In genomic region chr19:10566408-10566657, GRCh38 we compare ENCODE assay signal across 8 cellular contexts. TPM values are rescaled to one million over a fixed set of nuclear protein-coding genes. Genes with fewer than 3 reads are reported as not detected.
DNase-seq lines count a peak whose midpoint lies in the region; ATAC-seq and TF ChIP-seq lines count a peak whose summit lies in the region.

No MANE protein-coding gene starts in this region.

- H3K27ac Mint-ChIP-seq in Calu3 (ENCODE audit: unreplicated experiment): peak overlapping the region; percentile 38

- H3K9me3 Mint-ChIP-seq in Calu3 (ENCODE audit: low read depth, unreplicated experiment): no peaks in the 10 kb centered on the region

- 8% methylated on average over 4 of the region's 4 CpGs for WGBS in esophagus muscularis mucosa
- WGBS in prostate gland: 12% methylated on average over 4 of the region's 4 CpGs

- CTCF ChIA-PET in Calu3 (lab: Charles Lee): no interaction called here

- DNase-seq in Calu3 (no peak), SJCRH30 (no peak), esophagus muscularis mucosa (ENCODE audit: extremely low spot score) (no peak), prostate gland (ENCODE audit: low spot score) (no peak), NCI-H2029 (lab: John Stamatoyannopoulos, UW) (no peak), DMS79 (lab: John Stamatoyannopoulos, UW) (no peak)

- H3K27me3 ChIP-seq in SJCRH30 (no peaks in the 10 kb centered on the region), esophagus muscularis mucosa (no peaks in the 10 kb centered on the region), prostate gland (replicated peaks; ENCODE audit: insufficient read depth) (no peaks in the 10 kb centered on the region)

- H3K4me3 Mint-ChIP-seq in Calu3 (ENCODE audit: low read depth, unreplicated experiment): peak overlapping the region; percentile 94

- no peak overlapping the region; the same call in 1 of the 2 replicates for H3K27ac ChIP-seq in SJCRH30
- H3K27ac ChIP-seq in esophagus muscularis mucosa (replicated peaks in 1 of 4): peak overlapping the region; percentile 87 to 94 (median 90)
- H3K27ac ChIP-seq in prostate gland: peak overlapping the region; percentile 83 to 86

- H3K4me1 Mint-ChIP-seq in Calu3 (ENCODE audit: low read depth, unreplicated experiment): peaks cover 30% of the 10 kb centered on the region

- H3K36me3 ChIP-seq in SJCRH30: peaks cover 7% of the 10 kb centered on the region; the same call in 1 of the 2 replicates
- peaks cover 0 to 24% (median 15%) of the 10 kb centered on the region in 4 donors for H3K36me3 ChIP-seq in esophagus muscularis mucosa
- H3K36me3 ChIP-seq in prostate gland: no peaks in the 10 kb centered on the region

- peaks cover 57% of the 10 kb centered on the region for H3K36me3 Mint-ChIP-seq in Calu3 (ENCODE audit: insufficient read depth, unreplicated experiment)

- TF ChIP-seq POLR2A in esophagus muscularis mucosa (IDR thresholded peaks at IDR 0.05; ENCODE audit: low read depth) (no peak), prostate gland (IDR thresholded peaks at IDR 0.05) (no peak)

- H3K9me3 ChIP-seq in SJCRH30 (replicated peaks): no peaks in the 10 kb centered on the region
- H3K9me3 ChIP-seq in esophagus muscularis mucosa: no peaks in the 10 kb centered on the region
- H3K9me3 ChIP-seq in prostate gland: no peaks in the 10 kb centered on the region

- H3K27me3 Mint-ChIP-seq in Calu3 (ENCODE audit: unreplicated experiment): no peaks in the 10 kb centered on the region

- peaks cover 15% of the 10 kb centered on the region for H3K4me1 ChIP-seq in SJCRH30
- H3K4me1 ChIP-seq in esophagus muscularis mucosa: peaks cover 36 to 49% (median 45%) of the 10 kb centered on the region in 4 donors
- peaks cover 16% of the 10 kb centered on the region for H3K4me1 ChIP-seq in prostate gland (replicated peaks)

- TF ChIP-seq CTCF in Calu3 (IDR thresholded peaks at IDR 0.05; ENCODE audit: unreplicated experiment) (no peak), esophagus muscularis mucosa (IDR thresholded peaks at IDR 0.05) (no peak), prostate gland (IDR thresholded peaks at IDR 0.05) (no peak)

- ATAC-seq in HG03108 (IDR thresholded peaks at IDR 0.05; ENCODE audit: unreplicated experiment) (no peak), HG03175 (IDR thresholded peaks at IDR 0.05; ENCODE audit: unreplicated experiment) (no peak)

- intact Hi-C loops in Calu3 (cut with micrococcal nuclease; ENCODE audit: unreplicated experiment): no loop called here
- intact Hi-C loops in esophagus muscularis mucosa (cut with DNase I): loop anchor here (5.0 to 10.0 kb wide), 2 partner anchors 64 to 162 kb away; partner anchors contain the start of genes CDC37 and KEAP1
- intact Hi-C loops in prostate gland (cut with DNase I): loop anchor here (5.0 kb wide), 1 partner anchor 64 kb away; the partner anchor contains the start of gene KEAP1

- peak overlapping the region; percentile 87 for H3K4me3 ChIP-seq in SJCRH30
- peak overlapping the region; percentile 81 to 95 (median 90) for H3K4me3 ChIP-seq in esophagus muscularis mucosa
- H3K4me3 ChIP-seq in prostate gland: peak overlapping the region; percentile 81 to 92

- TF ChIP-seq EP300 in esophagus muscularis mucosa (IDR thresholded peaks at IDR 0.05): no peak

- no TSS peak for BruUV-seq in Calu3 (replicated peaks; lab: Mats Ljungman, UMichigan)

RNA-seq across cellular contexts. Expression of gene KRI1, which starts 0.5 kb away (rescaled TPM):
- total RNA-seq in Calu3 (2022): 29.6 and 30.8 TPM in 2 replicates
- 20.0 and 25.5 TPM in 2 replicates for total RNA-seq in SJCRH30 (2014; rRNA removed; shearing (Covaris generic))
- total RNA-seq in esophagus muscularis mucosa: 10 to 100 TPM; 13.7 to 23.9 (median 16.0) TPM
- 10 to 100 TPM; 23.6 to 23.8 TPM for total RNA-seq in prostate gland

RNA-seq across cellular contexts. Expression of gene CDKN2D, which starts 2.4 kb away (rescaled TPM):
- total RNA-seq in Calu3 (2022): 4.2 and 4.4 TPM in 2 replicates
- 7.5 and 7.9 TPM in 2 replicates for total RNA-seq in SJCRH30 (2014; rRNA removed; shearing (Covaris generic))
- 10 to 100 TPM; 11.2 to 30.0 (median 18.3) TPM for total RNA-seq in esophagus muscularis mucosa
- 1 to 10 TPM; 3.7 to 8.2 TPM for total RNA-seq in prostate gland

RNA-seq across cellular contexts. Expression of gene AP1M2, which starts 20.8 kb away (rescaled TPM):
- total RNA-seq in Calu3 (2022) (73.7 and 77.9 TPM in 2 replicates), esophagus muscularis mucosa (not detected), prostate gland (10 to 100 TPM; 28.1 to 85.8 TPM)
- total RNA-seq in SJCRH30 (2014; rRNA removed; shearing (Covaris generic)): 0.35 and 0.40 TPM in 2 replicates

RNA-seq across cellular contexts. Expression of gene ATG4D, which starts 22.6 kb away (rescaled TPM):
- total RNA-seq in Calu3 (2022) (18.7 and 24.5 TPM in 2 replicates), esophagus muscularis mucosa (10 to 100 TPM; 18.2 to 44.1 (median 29.7) TPM), prostate gland (10 to 100 TPM; 36.3 to 57.9 TPM)
- 25.5 and 26.4 TPM in 2 replicates for total RNA-seq in SJCRH30 (2014; rRNA removed; shearing (Covaris generic))

RNA-seq across cellular contexts. Expression of gene S1PR5, which starts 49.1 kb away (rescaled TPM):
- total RNA-seq in Calu3 (2022) (not detected in 2 replicates), esophagus muscularis mucosa (not detected), prostate gland (10 to 100 TPM in 1 of 2 donors, 1 to 10 TPM in 1; 3.4 to 17.0 TPM)
- total RNA-seq in SJCRH30 (2014; rRNA removed; shearing (Covaris generic)): 2.4 and 2.6 TPM in 2 replicates

Comparison
In these comparisons a context has a peak if more than half of its experiments do, and no peak if none do; other contexts are left out.
1. RNA of gene AP1M2, which starts 20.8 kb away (total RNA-seq): 28.1 to 85.8 TPM in prostate gland and 73.7 to 77.9 TPM in Calu3; 0.35 to 0.40 TPM in SJCRH30 and not detected in esophagus muscularis mucosa; every median in the first group is over 10 times any median in the second.
2. Peak in every context shown above with its lines, with median percentiles within 50 percentile points of each other: H3K4me3 ChIP-seq.